ENCODE assay signal across 1 cellular context in the genomic region with DNA sequence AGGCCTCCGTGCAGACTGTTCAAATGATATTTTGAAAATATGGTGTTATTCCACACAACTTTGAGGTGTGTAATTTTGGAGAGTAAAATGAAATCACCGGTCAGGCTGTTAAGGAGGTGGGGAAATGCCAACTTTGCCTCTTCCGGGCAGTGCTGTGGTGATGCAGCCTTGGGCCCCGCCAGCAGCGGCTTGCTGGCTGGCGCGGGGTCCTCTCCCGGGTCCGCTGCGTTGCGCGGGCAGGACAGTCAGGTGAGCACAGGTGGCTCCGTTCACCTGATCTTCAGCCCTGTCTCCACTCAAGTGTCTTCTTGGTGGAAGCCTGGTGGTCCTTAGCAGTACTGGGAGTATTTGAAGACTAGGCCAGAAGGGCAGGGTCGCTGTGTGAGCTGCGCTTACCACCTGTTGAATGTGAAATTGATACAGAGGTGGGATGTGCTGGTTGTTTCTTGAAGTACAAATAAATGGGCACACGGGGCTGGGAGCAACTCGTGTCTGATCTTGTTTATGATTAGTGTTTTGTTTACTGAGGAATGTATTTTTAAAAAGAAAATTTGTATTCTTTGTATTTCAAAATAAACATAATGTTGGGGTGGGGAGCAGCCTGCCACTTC.
TF ChIP-seq lines count a peak whose summit lies in the region.

No MANE protein-coding gene starts in this region.

TF ChIP-seq in GM23338, 12 proteins besides CTCF, POLR2A, EP300 and RAD21 (continued from another document):
- TF ChIP-seq, protein P1, sequence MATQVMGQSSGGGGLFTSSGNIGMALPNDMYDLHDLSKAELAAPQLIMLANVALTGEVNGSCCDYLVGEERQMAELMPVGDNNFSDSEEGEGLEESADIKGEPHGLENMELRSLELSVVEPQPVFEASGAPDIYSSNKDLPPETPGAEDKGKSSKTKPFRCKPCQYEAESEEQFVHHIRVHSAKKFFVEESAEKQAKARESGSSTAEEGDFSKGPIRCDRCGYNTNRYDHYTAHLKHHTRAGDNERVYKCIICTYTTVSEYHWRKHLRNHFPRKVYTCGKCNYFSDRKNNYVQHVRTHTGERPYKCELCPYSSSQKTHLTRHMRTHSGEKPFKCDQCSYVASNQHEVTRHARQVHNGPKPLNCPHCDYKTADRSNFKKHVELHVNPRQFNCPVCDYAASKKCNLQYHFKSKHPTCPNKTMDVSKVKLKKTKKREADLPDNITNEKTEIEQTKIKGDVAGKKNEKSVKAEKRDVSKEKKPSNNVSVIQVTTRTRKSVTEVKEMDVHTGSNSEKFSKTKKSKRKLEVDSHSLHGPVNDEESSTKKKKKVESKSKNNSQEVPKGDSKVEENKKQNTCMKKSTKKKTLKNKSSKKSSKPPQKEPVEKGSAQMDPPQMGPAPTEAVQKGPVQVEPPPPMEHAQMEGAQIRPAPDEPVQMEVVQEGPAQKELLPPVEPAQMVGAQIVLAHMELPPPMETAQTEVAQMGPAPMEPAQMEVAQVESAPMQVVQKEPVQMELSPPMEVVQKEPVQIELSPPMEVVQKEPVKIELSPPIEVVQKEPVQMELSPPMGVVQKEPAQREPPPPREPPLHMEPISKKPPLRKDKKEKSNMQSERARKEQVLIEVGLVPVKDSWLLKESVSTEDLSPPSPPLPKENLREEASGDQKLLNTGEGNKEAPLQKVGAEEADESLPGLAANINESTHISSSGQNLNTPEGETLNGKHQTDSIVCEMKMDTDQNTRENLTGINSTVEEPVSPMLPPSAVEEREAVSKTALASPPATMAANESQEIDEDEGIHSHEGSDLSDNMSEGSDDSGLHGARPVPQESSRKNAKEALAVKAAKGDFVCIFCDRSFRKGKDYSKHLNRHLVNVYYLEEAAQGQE (IDR thresholded peaks at IDR 0.05; ENCODE audit: unreplicated experiment): no peak
- TF ChIP-seq ZNF331 (CRISPR knock-in tag; IDR thresholded peaks at IDR 0.05; ENCODE audit: low read depth): no peak
- TF ChIP-seq, protein P2, sequence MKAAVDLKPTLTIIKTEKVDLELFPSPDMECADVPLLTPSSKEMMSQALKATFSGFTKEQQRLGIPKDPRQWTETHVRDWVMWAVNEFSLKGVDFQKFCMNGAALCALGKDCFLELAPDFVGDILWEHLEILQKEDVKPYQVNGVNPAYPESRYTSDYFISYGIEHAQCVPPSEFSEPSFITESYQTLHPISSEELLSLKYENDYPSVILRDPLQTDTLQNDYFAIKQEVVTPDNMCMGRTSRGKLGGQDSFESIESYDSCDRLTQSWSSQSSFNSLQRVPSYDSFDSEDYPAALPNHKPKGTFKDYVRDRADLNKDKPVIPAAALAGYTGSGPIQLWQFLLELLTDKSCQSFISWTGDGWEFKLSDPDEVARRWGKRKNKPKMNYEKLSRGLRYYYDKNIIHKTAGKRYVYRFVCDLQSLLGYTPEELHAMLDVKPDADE (IDR thresholded peaks at IDR 0.05): no peak
- TF ChIP-seq NANOG (IDR thresholded peaks at IDR 0.05; ENCODE audit: borderline replicate concordance): no peak
- no peak for TF ChIP-seq EZH2 (IDR thresholded peaks at IDR 0.05; ENCODE audit: low read depth, unreplicated experiment)
- TF ChIP-seq EZH2phosphoT487 (IDR thresholded peaks at IDR 0.05; ENCODE audit: unreplicated experiment): no peak
- TF ChIP-seq ZNF114 (CRISPR knock-in tag; IDR thresholded peaks at IDR 0.05): no peak
- TF ChIP-seq, protein P3, sequence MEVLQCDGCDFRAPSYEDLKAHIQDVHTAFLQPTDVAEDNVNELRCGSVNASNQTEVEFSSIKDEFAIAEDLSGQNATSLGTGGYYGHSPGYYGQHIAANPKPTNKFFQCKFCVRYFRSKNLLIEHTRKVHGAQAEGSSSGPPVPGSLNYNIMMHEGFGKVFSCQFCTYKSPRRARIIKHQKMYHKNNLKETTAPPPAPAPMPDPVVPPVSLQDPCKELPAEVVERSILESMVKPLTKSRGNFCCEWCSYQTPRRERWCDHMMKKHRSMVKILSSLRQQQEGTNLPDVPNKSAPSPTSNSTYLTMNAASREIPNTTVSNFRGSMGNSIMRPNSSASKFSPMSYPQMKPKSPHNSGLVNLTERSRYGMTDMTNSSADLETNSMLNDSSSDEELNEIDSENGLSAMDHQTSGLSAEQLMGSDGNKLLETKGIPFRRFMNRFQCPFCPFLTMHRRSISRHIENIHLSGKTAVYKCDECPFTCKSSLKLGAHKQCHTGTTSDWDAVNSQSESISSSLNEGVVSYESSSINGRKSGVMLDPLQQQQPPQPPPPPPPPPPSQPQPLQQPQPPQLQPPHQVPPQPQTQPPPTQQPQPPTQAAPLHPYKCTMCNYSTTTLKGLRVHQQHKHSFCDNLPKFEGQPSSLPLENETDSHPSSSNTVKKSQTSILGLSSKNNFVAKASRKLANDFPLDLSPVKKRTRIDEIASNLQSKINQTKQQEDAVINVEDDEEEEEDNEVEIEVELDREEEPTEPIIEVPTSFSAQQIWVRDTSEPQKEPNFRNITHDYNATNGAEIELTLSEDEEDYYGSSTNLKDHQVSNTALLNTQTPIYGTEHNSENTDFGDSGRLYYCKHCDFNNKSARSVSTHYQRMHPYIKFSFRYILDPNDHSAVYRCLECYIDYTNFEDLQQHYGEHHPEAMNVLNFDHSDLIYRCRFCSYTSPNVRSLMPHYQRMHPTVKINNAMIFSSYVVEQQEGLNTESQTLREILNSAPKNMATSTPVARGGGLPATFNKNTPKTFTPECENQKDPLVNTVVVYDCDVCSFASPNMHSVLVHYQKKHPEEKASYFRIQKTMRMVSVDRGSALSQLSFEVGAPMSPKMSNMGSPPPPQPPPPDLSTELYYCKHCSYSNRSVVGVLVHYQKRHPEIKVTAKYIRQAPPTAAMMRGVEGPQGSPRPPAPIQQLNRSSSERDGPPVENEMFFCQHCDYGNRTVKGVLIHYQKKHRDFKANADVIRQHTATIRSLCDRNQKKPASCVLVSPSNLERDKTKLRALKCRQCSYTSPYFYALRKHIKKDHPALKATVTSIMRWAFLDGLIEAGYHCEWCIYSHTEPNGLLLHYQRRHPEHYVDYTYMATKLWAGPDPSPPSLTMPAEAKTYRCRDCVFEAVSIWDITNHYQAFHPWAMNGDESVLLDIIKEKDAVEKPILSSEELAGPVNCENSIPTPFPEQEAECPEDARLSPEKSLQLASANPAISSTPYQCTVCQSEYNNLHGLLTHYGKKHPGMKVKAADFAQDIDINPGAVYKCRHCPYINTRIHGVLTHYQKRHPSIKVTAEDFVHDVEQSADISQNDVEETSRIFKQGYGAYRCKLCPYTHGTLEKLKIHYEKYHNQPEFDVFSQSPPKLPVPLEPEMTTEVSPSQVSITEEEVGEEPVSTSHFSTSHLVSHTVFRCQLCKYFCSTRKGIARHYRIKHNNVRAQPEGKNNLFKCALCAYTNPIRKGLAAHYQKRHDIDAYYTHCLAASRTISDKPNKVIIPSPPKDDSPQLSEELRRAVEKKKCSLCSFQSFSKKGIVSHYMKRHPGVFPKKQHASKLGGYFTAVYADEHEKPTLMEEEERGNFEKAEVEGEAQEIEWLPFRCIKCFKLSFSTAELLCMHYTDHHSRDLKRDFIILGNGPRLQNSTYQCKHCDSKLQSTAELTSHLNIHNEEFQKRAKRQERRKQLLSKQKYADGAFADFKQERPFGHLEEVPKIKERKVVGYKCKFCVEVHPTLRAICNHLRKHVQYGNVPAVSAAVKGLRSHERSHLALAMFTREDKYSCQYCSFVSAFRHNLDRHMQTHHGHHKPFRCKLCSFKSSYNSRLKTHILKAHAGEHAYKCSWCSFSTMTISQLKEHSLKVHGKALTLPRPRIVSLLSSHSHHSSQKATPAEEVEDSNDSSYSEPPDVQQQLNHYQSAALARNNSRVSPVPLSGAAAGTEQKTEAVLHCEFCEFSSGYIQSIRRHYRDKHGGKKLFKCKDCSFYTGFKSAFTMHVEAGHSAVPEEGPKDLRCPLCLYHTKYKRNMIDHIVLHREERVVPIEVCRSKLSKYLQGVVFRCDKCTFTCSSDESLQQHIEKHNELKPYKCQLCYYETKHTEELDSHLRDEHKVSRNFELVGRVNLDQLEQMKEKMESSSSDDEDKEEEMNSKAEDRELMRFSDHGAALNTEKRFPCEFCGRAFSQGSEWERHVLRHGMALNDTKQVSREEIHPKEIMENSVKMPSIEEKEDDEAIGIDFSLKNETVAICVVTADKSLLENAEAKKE (CRISPR knock-in tag; IDR thresholded peaks at IDR 0.05): no peak
- no peak for TF ChIP-seq CREB1 (CRISPR knock-in tag; IDR thresholded peaks at IDR 0.05; ENCODE audit: low read depth)
- no peak for TF ChIP-seq JUNB (IDR thresholded peaks at IDR 0.05; ENCODE audit: unreplicated experiment)
- TF ChIP-seq POLR2AphosphoS5 (IDR thresholded peaks at IDR 0.05; ENCODE audit: low read depth): no peak
